25 cellular contexts compared by ENCODE assay signal in the genomic region with DNA sequence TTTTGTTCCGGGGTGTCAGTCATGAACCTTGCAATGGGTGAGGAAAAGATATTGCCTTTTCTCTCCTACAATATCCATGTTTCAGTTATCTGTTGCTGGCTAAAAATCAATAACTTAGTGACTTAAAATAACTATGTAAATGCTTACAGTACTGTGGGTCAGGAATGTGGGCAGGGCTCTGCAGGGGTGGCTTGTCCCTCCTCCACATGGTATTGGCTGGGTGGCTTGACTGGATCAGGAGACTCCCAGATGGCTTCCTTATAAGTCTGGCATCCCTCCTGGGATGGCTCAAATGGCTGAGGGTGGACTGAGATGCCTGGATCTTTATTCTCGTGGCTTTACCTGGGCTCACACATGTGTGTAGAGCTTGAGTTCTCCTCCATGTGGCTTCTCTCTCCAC.
"Had no signal": no experiment of that assay in that cellular context is flagged by ENCODE, and none has a peak within 500 bp of the region (broad histone marks: within the 10 kb centered on the region; RNA-seq: fewer than 3 reads in every experiment).

No MANE protein-coding gene starts in this region.

- H3K9me3 ChIP-seq: Peyer's patch had no signal

- H3K36me3 Mint-ChIP-seq: activated CD8-positive, alpha-beta memory T cell treated with anti-CD3 and anti-CD28 coated beads, Interleukin-2, amount 10 ng/mL, durations not matched to agents 7 days and 5 days; brain; WTC11 had no signal

- H3K4me3 ChIP-seq: Peyer's patch had no signal

- H3K4me3 Mint-ChIP-seq: activated CD8-positive, alpha-beta memory T cell treated with anti-CD3 and anti-CD28 coated beads, Interleukin-2, amount 10 ng/mL, durations not matched to agents 7 days and 5 days; activated naive CD4-positive, alpha-beta T cell treated with anti-CD3 and anti-CD28 coated beads for 36 hours; activated naive CD8-positive, alpha-beta T cell; activated T-cell treated with anti-CD3 and anti-CD28 coated beads, Interleukin-2, amount 50 U/mL, for 4 hours; activated T-helper 17 cell treated with anti-CD3 and anti-CD28 coated beads, Interleukin-2, amount 50 U/mL, for 72 hours; brain; central memory CD8-positive, alpha-beta T cell; T-helper 17 cell; WTC11 had no signal

- H3K36me3 ChIP-seq: Peyer's patch had no signal

- H3K4me1 ChIP-seq: Peyer's patch had no signal

- H3K9me3 Mint-ChIP-seq: activated naive CD4-positive, alpha-beta T cell treated with anti-CD3 and anti-CD28 coated beads for 36 hours; activated T-cell treated with anti-CD3 and anti-CD28 coated beads, Interleukin-2, amount 50 U/mL, for 4 hours; activated T-helper 17 cell treated with anti-CD3 and anti-CD28 coated beads, Interleukin-2, amount 50 U/mL, for 72 hours; brain; central memory CD8-positive, alpha-beta T cell had no signal

- H3K27me3 Mint-ChIP-seq: activated CD8-positive, alpha-beta memory T cell treated with anti-CD3 and anti-CD28 coated beads, Interleukin-2, amount 10 ng/mL, durations not matched to agents 7 days and 5 days; activated naive CD8-positive, alpha-beta T cell; activated T-helper 17 cell treated with anti-CD3 and anti-CD28 coated beads, Interleukin-2, amount 50 U/mL, for 72 hours; brain; central memory CD8-positive, alpha-beta T cell; T-helper 17 cell had no signal

- DNase-seq: activated CD4-positive, alpha-beta T cell treated with anti-CD3 and anti-CD28 coated beads for 48 hours; activated CD4-positive, alpha-beta T cell treated with anti-CD3 and anti-CD28 coated beads, Interleukin-2, amount 50 U/mL, for 48 hours; activated CD4-positive, CD25-positive, alpha-beta regulatory T cell treated with anti-CD3 and anti-CD28 coated beads, Interleukin-2, amount 50 U/mL, for 72 hours; activated CD8-positive, alpha-beta memory T cell treated with anti-CD3 and anti-CD28 coated beads, Interleukin-2, amount 10 ng/mL, durations not matched to agents 7 days and 5 days; activated gamma-delta T cell; activated naive CD4-positive, alpha-beta T cell treated with anti-CD3 and anti-CD28 coated beads for 36 hours; activated T-cell treated with anti-CD3 and anti-CD28 coated beads, Interleukin-2, amount 50 U/mL, for 4 hours; amygdala; Kasumi-1; KBM-7; NCI-H1048; NCI-H1417; NCI-H1930; NCI-H2171; NCI-H226; NCI-H526 treated with DMSO at 0.1 percent for 48 hours; Peyer's patch; SHP77 treated with DMSO at 0.1 percent for 48 hours; T-helper 17 cell; T-helper 9 cell had no signal

- H3K27ac ChIP-seq: Peyer's patch had no signal

- H3K27me3 ChIP-seq: Peyer's patch had no signal

- H3K27ac Mint-ChIP-seq: activated CD8-positive, alpha-beta memory T cell treated with anti-CD3 and anti-CD28 coated beads, Interleukin-2, amount 10 ng/mL, durations not matched to agents 7 days and 5 days; activated naive CD4-positive, alpha-beta T cell treated with anti-CD3 and anti-CD28 coated beads for 36 hours; activated naive CD8-positive, alpha-beta T cell; activated T-helper 17 cell treated with anti-CD3 and anti-CD28 coated beads, Interleukin-2, amount 50 U/mL, for 72 hours; brain; T-helper 17 cell; WTC11 had no signal

- H3K4me1 Mint-ChIP-seq: activated CD8-positive, alpha-beta memory T cell treated with anti-CD3 and anti-CD28 coated beads, Interleukin-2, amount 10 ng/mL, durations not matched to agents 7 days and 5 days; activated T-helper 17 cell treated with anti-CD3 and anti-CD28 coated beads, Interleukin-2, amount 50 U/mL, for 72 hours; brain; central memory CD8-positive, alpha-beta T cell; T-helper 17 cell had no signal
